ENCODE assay signal across 7 cellular contexts in genomic region chr17:4365628-4366311, GRCh38. TPM values are rescaled to one million over a fixed set of nuclear protein-coding genes. Genes with fewer than 3 reads are reported as not detected.
DNase-seq lines count a peak whose midpoint lies in the region; ATAC-seq and TF ChIP-seq lines count a peak whose summit lies in the region.

No MANE protein-coding gene starts in this region.

- H3K4me3 ChIP-seq in OCI-LY3 (ENCODE audit: low read length) (peak overlapping the region; percentile 99), ascending aorta (peak overlapping the region; percentile 86 to 93), iPS-15b (ENCODE audit: low read depth, low read length) (peak overlapping the region; percentile 84), skin epidermis (peak overlapping the region; percentile 64 to 100 (median 100))

- peak; percentile 12 for ATAC-seq in HG02623 (IDR thresholded peaks at IDR 0.05; ENCODE audit: unreplicated experiment)
- no peak for ATAC-seq in HG03469 (IDR thresholded peaks at IDR 0.05; ENCODE audit: unreplicated experiment)

- H3K9ac ChIP-seq in OCI-LY3 (ENCODE audit: low read length) = peak overlapping the region; percentile 99
- peak overlapping the region; percentile 82 for H3K9ac ChIP-seq in iPS-15b (ENCODE audit: low read depth, low read length)

- H4K20me1 ChIP-seq in OCI-LY3 (ENCODE audit: insufficient read depth, low read length) = peaks cover 27% of the 10 kb centered on the region

- peaks cover 4% of the 10 kb centered on the region for H3K36me3 ChIP-seq in OCI-LY3 (replicated peaks; ENCODE audit: low read depth, low read length)
- H3K36me3 ChIP-seq in ascending aorta = no peaks in the 10 kb centered on the region
- H3K36me3 ChIP-seq in iPS-15b (ENCODE audit: control insufficient read depth, insufficient read depth, low read length) = peaks cover 12% of the 10 kb centered on the region

- H3K9me3 ChIP-seq in OCI-LY3 (ENCODE audit: insufficient read depth, low read length) (no peaks in the 10 kb centered on the region), ascending aorta (no peaks in the 10 kb centered on the region), iPS-15b (ENCODE audit: control insufficient read depth, insufficient read depth, low read length) (no peaks in the 10 kb centered on the region)

- peaks cover 56% of the 10 kb centered on the region for H3K79me2 ChIP-seq in OCI-LY3 (ENCODE audit: low read length)

- H3K27me3 ChIP-seq in OCI-LY3 (ENCODE audit: low read depth, low read length) (no peaks in the 10 kb centered on the region), ascending aorta (no peaks in the 10 kb centered on the region), iPS-15b (ENCODE audit: control insufficient read depth, insufficient read depth, low read length) (no peaks in the 10 kb centered on the region)

- TF ChIP-seq POLR2A in GM18526 (IDR thresholded peaks at IDR 0.05; ENCODE audit: extremely low read depth, insufficient read length) = peak; percentile 1

- H2AFZ ChIP-seq in OCI-LY3 (ENCODE audit: low read depth, low read length) = no peak overlapping the region

- H3K4me1 ChIP-seq in OCI-LY3 (ENCODE audit: low read length) = 0 out of 2 replicates have a peak, but pooled peaks cover 6% of the 10 kb centered on the region
- H3K4me1 ChIP-seq in ascending aorta = peaks cover 6 to 18% of the 10 kb centered on the region in 2 donors
- H3K4me1 ChIP-seq in iPS-15b (ENCODE audit: control insufficient read depth, insufficient read depth, low read length) = peaks cover 2% of the 10 kb centered on the region

- H3K27ac ChIP-seq in OCI-LY3 (ENCODE audit: low read length) = peak overlapping the region; percentile 88
- H3K27ac ChIP-seq in ascending aorta = peak overlapping the region; percentile 93 to 98
- peak overlapping the region; percentile 82 to 99 (median 96) for H3K27ac ChIP-seq in skin epidermis

- no peak for TF ChIP-seq CTCF in OCI-LY3 (IDR thresholded peaks at IDR 0.05; ENCODE audit: low read depth, low read length)
- TF ChIP-seq CTCF in ascending aorta (IDR thresholded peaks at IDR 0.05) = no peak

- H3K4me2 ChIP-seq in OCI-LY3 (ENCODE audit: low read length) = peak overlapping the region; percentile 97

- intact Hi-C loops in ascending aorta (cut with DNase I) = loop anchor here (2.0 to 5.0 kb wide), 5 partner anchors 103 to 223 kb away; partner anchors contain the start of genes ANKFY1, CYB5D2, SPNS2 and ZZEF1

- DNase-seq in ascending aorta (ENCODE audit: low spot score in 2 of 2) = no peak

RNA-seq across cellular contexts. Expression of gene UBE2G1, which starts 0.7 kb away (rescaled TPM):
- 27.9 TPM for total RNA-seq in ascending aorta
